Comparison of ENCODE assay signal across 7 cellular contexts in the genomic region with DNA sequence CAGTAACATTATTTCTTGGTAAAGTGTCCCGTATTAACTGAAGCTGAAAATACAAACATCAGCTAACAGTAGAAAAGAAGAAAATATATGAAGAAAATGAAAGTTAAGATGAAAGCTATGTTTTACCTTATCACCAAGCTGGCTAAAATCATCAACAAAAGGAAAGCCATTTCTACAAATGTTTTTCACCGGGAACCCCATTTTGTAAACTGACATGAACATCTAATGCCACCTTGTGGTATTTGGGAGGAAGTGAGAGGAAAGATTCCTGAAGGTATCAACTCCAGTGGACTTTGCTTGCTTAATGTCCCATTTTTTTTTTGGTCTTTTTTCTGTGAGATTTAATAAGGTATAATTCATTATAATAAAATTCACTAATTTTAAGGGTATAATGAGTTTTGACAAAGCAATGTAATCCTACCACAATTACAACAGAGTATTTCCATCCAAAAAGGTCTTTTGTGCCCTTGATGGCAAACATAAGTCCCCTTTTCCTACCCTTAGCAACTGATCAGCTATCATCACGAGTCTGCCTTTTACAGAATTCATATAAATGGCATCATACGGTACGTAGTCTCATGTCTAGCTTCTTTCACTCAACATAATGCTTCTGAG. TPM values are rescaled to one million over a fixed set of nuclear protein-coding genes. Genes with fewer than 3 reads are reported as not detected.
DNase-seq lines count a peak whose midpoint lies in the region; ATAC-seq, FAIRE-seq and TF ChIP-seq lines count a peak whose summit lies in the region.

No MANE protein-coding gene starts in this region.

- no peaks in the 10 kb centered on the region for H3K27me3 ChIP-seq in DOHH2 (ENCODE audit: control insufficient read depth, low read length)
- H3K27me3 ChIP-seq in endothelial cell of umbilical vein (ENCODE audit: control insufficient read depth in 2 of 2, insufficient read depth in 2 of 2, low read length in 2 of 2): no peaks in the 10 kb centered on the region
- H3K27me3 ChIP-seq in MG63: no peaks in the 10 kb centered on the region

- H3K4me3 Mint-ChIP-seq in naive B cell: peak overlapping the region; percentile 44 to 81 (median 58)
- no peak overlapping the region for H3K4me3 Mint-ChIP-seq in stimulated activated effector memory CD8-positive, alpha-beta T cell treated with anti-CD3 and anti-CD28 coated beads, Interleukin-12 subunit alpha, Interleukin-12 subunit beta, amount 100 ng/mL, for 72 hours

- H3K9me3 ChIP-seq in DOHH2 (ENCODE audit: control insufficient read depth, insufficient read depth, low read length) (no peaks in the 10 kb centered on the region), endothelial cell of umbilical vein (replicated peaks; ENCODE audit: control insufficient read depth, insufficient read depth, low read length) (no peaks in the 10 kb centered on the region), MG63 (no peaks in the 10 kb centered on the region)

- peaks cover 55% of the 10 kb centered on the region for H3K36me3 ChIP-seq in DOHH2 (ENCODE audit: control insufficient read depth, low read length)
- H3K36me3 ChIP-seq in endothelial cell of umbilical vein (ENCODE audit: control insufficient read depth in 2 of 2, extremely low read depth in 1 of 2, insufficient read depth in 2 of 2, low read length in 2 of 2): peaks cover 12 to 13% of the 10 kb centered on the region in 2 experiments
- peaks cover 68% of the 10 kb centered on the region for H3K36me3 ChIP-seq in MG63

- TF ChIP-seq POLR2A in endothelial cell of umbilical vein (IDR thresholded peaks at IDR 0.05; ENCODE audit: low read depth, low read length): no peak

- peak overlapping the region; percentile 71 for H3K4me2 ChIP-seq in DOHH2 (ENCODE audit: low read length)
- peak overlapping the region; percentile 26 for H3K4me2 ChIP-seq in endothelial cell of umbilical vein (ENCODE audit: insufficient read depth, low read length)

- H3K4me3 ChIP-seq in DOHH2 (ENCODE audit: low read length): peak overlapping the region; percentile 55
- H3K4me3 ChIP-seq in endothelial cell of umbilical vein (replicated peaks in 1 of 3; ENCODE audit: insufficient read depth in 1 of 3, low read depth in 1 of 3, low read length in 3 of 3): no peak overlapping the region
- no peak overlapping the region for H3K4me3 ChIP-seq in MG63

- peaks cover 3% of the 10 kb centered on the region; the same call in 1 of the 2 replicates for H3F3A ChIP-seq in DOHH2 (ENCODE audit: control insufficient read depth, insufficient read depth)

- peak; percentile 78 for FAIRE-seq in endothelial cell of umbilical vein (lab: Jason Lieb, UNC)

- no TSS peak for BruUV-seq in endothelial cell of umbilical vein (replicated peaks; lab: Mats Ljungman, UMichigan)

- POLR2A ChIA-PET in RWPE1 (lab: Yijun Ruan, JAX; ENCODE audit: low non-redundant PET): no interaction called here
- POLR2A ChIA-PET in endothelial cell of umbilical vein (lab: Charles Lee): interaction anchor here (0.6 kb wide), 1 partner anchor 39 kb away, joined by 3 read pairs; no protein-coding TSS in a partner anchor

- TF ChIP-seq RAD21 in Ishikawa (IDR thresholded peaks at IDR 0.05; ENCODE audit: low read depth): peak; percentile 69

- H4K20me1 ChIP-seq in DOHH2 (ENCODE audit: control insufficient read depth, insufficient read depth, low read depth, low read length) (no peaks in the 10 kb centered on the region), endothelial cell of umbilical vein (replicated peaks; ENCODE audit: control insufficient read depth, extremely low read depth, insufficient read depth, low read length) (no peaks in the 10 kb centered on the region)

- H2AFZ ChIP-seq in endothelial cell of umbilical vein (ENCODE audit: low read depth, low read length): no peak overlapping the region

- peak overlapping the region in 4 of 6 donors; percentile 65 to 86 (median 76) for H3K27ac Mint-ChIP-seq in naive B cell
- no peak overlapping the region for H3K27ac Mint-ChIP-seq in stimulated activated effector memory CD8-positive, alpha-beta T cell treated with anti-CD3 and anti-CD28 coated beads, Interleukin-12 subunit alpha, Interleukin-12 subunit beta, amount 100 ng/mL, for 72 hours

- H3K4me1 ChIP-seq in DOHH2 (ENCODE audit: control insufficient read depth, low read length) (peaks cover 11% of the 10 kb centered on the region), endothelial cell of umbilical vein (ENCODE audit: control insufficient read depth, extremely low read depth, insufficient read depth, low read length) (peaks cover 3% of the 10 kb centered on the region)

- no peaks in the 10 kb centered on the region for H3K27me3 Mint-ChIP-seq in naive B cell

- DNase-seq in RWPE1 (ENCODE audit: low spot score) (peak; percentile 65), endothelial cell of umbilical vein (ENCODE audit: low read depth, low spot score) (peak; percentile 60), naive B cell (peak; percentile 14), MG63 (no peak)
- DNase-seq in stimulated activated effector memory CD8-positive, alpha-beta T cell treated with anti-CD3 and anti-CD28 coated beads, Interleukin-12 subunit alpha, Interleukin-12 subunit beta, amount 100 ng/mL, for 72 hours (ENCODE audit: low spot score in 2 of 2): no peak

- H3K36me3 Mint-ChIP-seq in naive B cell: peaks cover 0 to 7% of the 10 kb centered on the region in 2 donors
- H3K36me3 Mint-ChIP-seq in stimulated activated effector memory CD8-positive, alpha-beta T cell treated with anti-CD3 and anti-CD28 coated beads, Interleukin-12 subunit alpha, Interleukin-12 subunit beta, amount 100 ng/mL, for 72 hours: peaks cover 83% of the 10 kb centered on the region

- H3K9me3 Mint-ChIP-seq in naive B cell: no peaks in the 10 kb centered on the region
- H3K9me3 Mint-ChIP-seq in stimulated activated effector memory CD8-positive, alpha-beta T cell treated with anti-CD3 and anti-CD28 coated beads, Interleukin-12 subunit alpha, Interleukin-12 subunit beta, amount 100 ng/mL, for 72 hours: no peaks in the 10 kb centered on the region

- intact Hi-C loops in endothelial cell of umbilical vein (cut with micrococcal nuclease): loop anchor here (1.0 kb wide), 3 partner anchors 83 to 425 kb away; no protein-coding TSS in a partner anchor

- TF ChIP-seq EP300 in Ishikawa (IDR thresholded peaks at IDR 0.05; ENCODE audit: borderline replicate concordance): no peak

- H3K9me1 ChIP-seq in endothelial cell of umbilical vein (replicated peaks; ENCODE audit: control insufficient read depth, extremely low read depth, insufficient read depth, low read length): no peaks in the 10 kb centered on the region

- dilution Hi-C loops in endothelial cell of umbilical vein (cut with MboI; ENCODE audit: extremely low pct_ligation_motif_present, low sequenced_read_pairs): no loop called here

- H3K79me2 ChIP-seq in DOHH2 (ENCODE audit: control insufficient read depth, low read length): peaks cover 59% of the 10 kb centered on the region
- peaks cover 26% of the 10 kb centered on the region for H3K79me2 ChIP-seq in endothelial cell of umbilical vein (ENCODE audit: control insufficient read depth, insufficient read depth, low read length)

- H3K27ac ChIP-seq in DOHH2 (ENCODE audit: low read depth, low read length) (no peak overlapping the region), RWPE1 (peak overlapping the region; percentile 49; the same call in 1 of the 2 replicates), endothelial cell of umbilical vein (ENCODE audit: insufficient read depth, low read depth, low read length) (no peak overlapping the region)

- peak; percentile 53 for TF ChIP-seq CTCF in DOHH2 (IDR thresholded peaks at IDR 0.05; ENCODE audit: low read depth, low read length, poor library complexity, severe bottlenecking)
- peak; percentile 84 for TF ChIP-seq CTCF in RWPE1 (conservative IDR thresholded peaks at IDR 0.05; ENCODE audit: low read depth)
- peak; percentile 51 to 58 for TF ChIP-seq CTCF in endothelial cell of umbilical vein (IDR thresholded peaks at IDR 0.05; ENCODE audit: extremely low read depth in 1 of 2, insufficient read depth in 1 of 2, low read depth in 1 of 2, low read length in 2 of 2)

- no peaks in the 10 kb centered on the region for H3K9me2 ChIP-seq in DOHH2 (replicated peaks; ENCODE audit: control insufficient read depth, low read length)

- peaks cover 13 to 18% (median 16%) of the 10 kb centered on the region in 3 donors for H3K4me1 Mint-ChIP-seq in naive B cell
- peaks cover 8% of the 10 kb centered on the region for H3K4me1 Mint-ChIP-seq in stimulated activated effector memory CD8-positive, alpha-beta T cell treated with anti-CD3 and anti-CD28 coated beads, Interleukin-12 subunit alpha, Interleukin-12 subunit beta, amount 100 ng/mL, for 72 hours

- peak overlapping the region; percentile 7 for H3K9ac ChIP-seq in endothelial cell of umbilical vein (replicated peaks; ENCODE audit: extremely low read depth, insufficient read depth, low read length)

- peak; percentile 48 to 58 for ATAC-seq in naive B cell (ENCODE audit: low read depth in 2 of 2)
- ATAC-seq in stimulated activated effector memory CD8-positive, alpha-beta T cell treated with anti-CD3 and anti-CD28 coated beads, Interleukin-12 subunit alpha, Interleukin-12 subunit beta, amount 100 ng/mL, for 72 hours: no peak

- CTCF ChIA-PET in RWPE1 (lab: Yijun Ruan, JAX): interaction anchor here (0.6 to 2.4 kb wide), 11 partner anchors 9 to 358 kb away, joined by 3 to 11 read pairs (median 4); no protein-coding TSS in a partner anchor
- CTCF ChIA-PET in endothelial cell of umbilical vein (lab: Charles Lee): interaction anchor here (0.7 to 5.5 kb wide), 16 partner anchors 13 to 425 kb away, joined by 3 to 85 read pairs (median 4); no protein-coding TSS in a partner anchor

RNA-seq across cellular contexts. Expression of gene SDHB, which starts 7.7 kb away (rescaled TPM):
- total RNA-seq in endothelial cell of umbilical vein: 90.3 and 96.2 TPM in 2 replicates
- polyA plus RNA-seq in endothelial cell of umbilical vein (86.8 and 98.1 TPM in 2 replicates), naive B cell (ENCODE audit: low read depth in 6 of 6) (100 to 1,000 TPM; 133 to 248 (median 150) TPM)
- 136 and 140 TPM in 2 replicates for polyA plus RNA-seq in endothelial cell of umbilical vein (2011; cell fraction: cytosol; rRNA removed)
- 67.8 and 75.1 TPM in 2 replicates for polyA plus RNA-seq in endothelial cell of umbilical vein (2011; cell fraction: nucleus; rRNA removed)
- 88.0 and 130 TPM in 2 replicates for polyA plus RNA-seq in endothelial cell of umbilical vein (2012)
- polyA minus RNA-seq in endothelial cell of umbilical vein: 93.5 and 101 TPM in 2 replicates
- 107 TPM for polyA minus RNA-seq in endothelial cell of umbilical vein (2011; cell fraction: cytosol; rRNA and poly(A)+ RNA removed)
- polyA minus RNA-seq in endothelial cell of umbilical vein (2011; cell fraction: nucleus; rRNA and poly(A)+ RNA removed): 34.3 and 59.1 TPM in 2 replicates
- total RNA-seq in MG63 (2014; rRNA removed; shearing (Covaris generic); ENCODE audit: low replicate concordance): 332 and 487 TPM in 2 replicates

RNA-seq across cellular contexts. Expression of gene ATP13A2, which starts 34.4 kb away (rescaled TPM):
- total RNA-seq in endothelial cell of umbilical vein: 44.9 and 52.3 TPM in 2 replicates
- polyA plus RNA-seq in endothelial cell of umbilical vein (60.6 and 76.2 TPM in 2 replicates), naive B cell (ENCODE audit: low read depth in 6 of 6) (10 to 100 TPM in 5 of 6 donors, 1 to 10 TPM in 1; 6.3 to 39.6 (median 22.3) TPM)
- 37.5 and 49.2 TPM in 2 replicates for polyA plus RNA-seq in endothelial cell of umbilical vein (2011; cell fraction: cytosol; rRNA removed)
- polyA plus RNA-seq in endothelial cell of umbilical vein (2011; cell fraction: nucleus; rRNA removed): 45.9 and 59.4 TPM in 2 replicates
- 39.3 and 54.0 TPM in 2 replicates for polyA plus RNA-seq in endothelial cell of umbilical vein (2012)
- polyA minus RNA-seq in endothelial cell of umbilical vein: 71.4 and 71.6 TPM in 2 replicates
- 15.1 TPM for polyA minus RNA-seq in endothelial cell of umbilical vein (2011; cell fraction: cytosol; rRNA and poly(A)+ RNA removed)
- 25.1 and 38.6 TPM in 2 replicates for polyA minus RNA-seq in endothelial cell of umbilical vein (2011; cell fraction: nucleus; rRNA and poly(A)+ RNA removed)
- total RNA-seq in MG63 (2014; rRNA removed; shearing (Covaris generic); ENCODE audit: low replicate concordance): 28.6 and 31.1 TPM in 2 replicates

Comparison
In these comparisons a context has a peak if more than half of its experiments do, and no peak if none do; other contexts are left out.
1. DNase-seq: peak in RWPE1 (single experiment), endothelial cell of umbilical vein (single experiment) and naive B cell (single experiment); none in MG63 (single experiment) and stimulated activated effector memory CD8-positive, alpha-beta T cell treated with anti-CD3 and anti-CD28 coated beads, Interleukin-12 subunit alpha, Interleukin-12 subunit beta, amount 100 ng/mL, for 72 hours (0 of 2).
2. Peak in every context shown above with its lines, with median percentiles within 50 percentile points of each other: CTCF ChIP-seq.